In genomic region chr5:127525181-127525580, GRCh38 we compare ENCODE assay signal across 24 cellular contexts.
"Had no signal": no experiment of that assay in that cellular context is flagged by ENCODE, and none has a peak within 500 bp of the region (broad histone marks: within the 10 kb centered on the region; RNA-seq: fewer than 3 reads in every experiment).

No MANE protein-coding gene starts in this region.

- H3K27ac ChIP-seq: colonic mucosa, epithelial cell of prostate, esophagus muscularis mucosa, foreskin keratinocyte, gastroesophageal sphincter, heart left ventricle, hepatocyte, left lung had no signal

- ATAC-seq: effector memory CD8-positive, alpha-beta T cell; foreskin keratinocyte; gastroesophageal sphincter; heart left ventricle; left cardiac atrium; left lung; left ventricle myocardium superior; naive thymus-derived CD4-positive, alpha-beta T cell had no signal

- H3K4me1 ChIP-seq: colonic mucosa, foreskin keratinocyte, left lung had no signal

- DNase-seq: colonic mucosa; cortex of kidney; effector CD8-positive, alpha-beta T cell; effector memory CD8-positive, alpha-beta T cell; endodermal cell; foreskin keratinocyte; heart left ventricle; hypothalamus; immature natural killer cell; left cardiac atrium; left lung; left ventricle myocardium superior; mammary epithelial cell; mesendoderm; midbrain; naive thymus-derived CD4-positive, alpha-beta T cell had no signal

- FAIRE-seq: endometrium, frontal cortex, keratinocyte had no signal

- H3K27me3 ChIP-seq: colonic mucosa, esophagus muscularis mucosa, foreskin keratinocyte, gastroesophageal sphincter, heart left ventricle, hepatocyte, left lung had no signal

- H3K4me2 ChIP-seq: hepatocyte had no signal

- H3K4me3 ChIP-seq: colonic mucosa, esophagus muscularis mucosa, gastroesophageal sphincter, heart left ventricle, hepatocyte, left lung, lung had no signal

- H2AFZ ChIP-seq: hepatocyte had no signal

- H3K9me3 ChIP-seq: colonic mucosa had no signal
